In the genomic region with DNA sequence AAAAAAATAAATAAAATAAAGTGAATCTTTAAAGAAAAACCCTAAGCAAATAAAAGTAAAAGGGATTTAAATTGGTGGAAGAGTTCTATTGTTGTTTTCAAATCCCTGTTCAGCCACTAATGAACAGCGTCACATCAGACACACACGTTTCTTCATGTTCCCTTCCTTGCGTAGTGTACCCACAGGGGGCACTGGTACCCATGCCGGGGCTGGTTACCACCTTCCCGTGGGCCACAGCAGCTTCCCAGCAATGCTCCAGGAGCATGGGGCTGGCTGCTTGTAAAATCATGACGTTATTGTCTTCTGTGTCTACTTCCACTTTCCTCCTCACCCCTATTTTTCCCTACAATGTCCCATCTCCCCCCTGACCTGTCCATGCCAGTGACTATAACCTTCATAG, we compare ENCODE assay signal across 18 cellular contexts.
A peak's percentile ranks its signal among the peaks of the same experiment; 100 is the strongest.
DNase-seq lines count a peak whose midpoint lies in the region; ATAC-seq and TF ChIP-seq lines count a peak whose summit lies in the region.
"Had no signal": no experiment of that assay in that cellular context is flagged by ENCODE, and none has a peak within 500 bp of the region (broad histone marks: within the 10 kb centered on the region; RNA-seq: fewer than 3 reads in every experiment).

No MANE protein-coding gene starts in this region.

- no peak for ATAC-seq in HG02981 (IDR thresholded peaks at IDR 0.05; ENCODE audit: unreplicated experiment)
- ATAC-seq: A549 had no signal

- DNase-seq in H7 (peak; percentile 13), WERI-Rb-1 (no peak), iPS-NIHi7 (ENCODE audit: extremely low spot score) (peak; percentile 33), NCI-H1048 (lab: John Stamatoyannopoulos, UW) (no peak), head of caudate nucleus (no peak)
- DNase-seq: Caco-2; CD4-positive, alpha-beta T cell; Karpas-422; MG63; NCI-H1092; NCI-H1436; NCI-H187 treated with DMSO at 0.1 percent for 48 hours; NCI-H446; NCI-H526; OCI-M1 had no signal

- H3K9me3 ChIP-seq in WERI-Rb-1 (ENCODE audit: severe bottlenecking) = peaks cover 9% of the 10 kb centered on the region
- H3K9me3 ChIP-seq: A549, MG63 had no signal

- H3K27ac ChIP-seq in C4-2B (no peak overlapping the region), WERI-Rb-1 (peak overlapping the region; percentile 67)
- H3K27ac ChIP-seq: A549 had no signal

- H3K27me3 ChIP-seq in H7 (ENCODE audit: control insufficient read depth, insufficient read depth, low read length) = no peaks in the 10 kb centered on the region
- H3K27me3 ChIP-seq in WERI-Rb-1 (ENCODE audit: insufficient read depth, low read depth, severe bottlenecking) = no peaks in the 10 kb centered on the region
- H3K27me3 ChIP-seq: MG63 had no signal

- H3K4me3 ChIP-seq in H7 (ENCODE audit: insufficient read depth, low read depth, low read length) (no peak overlapping the region), WERI-Rb-1 (ENCODE audit: low read depth, low read length) (no peak overlapping the region)
- H3K4me3 ChIP-seq: A549, MG63 had no signal

- TF ChIP-seq CTCF in C4-2B (conservative IDR thresholded peaks at IDR 0.05) (peak; percentile 16; the same call in 1 of the 2 replicates), WERI-Rb-1 (IDR thresholded peaks at IDR 0.05; ENCODE audit: low read depth, low read length) (no peak)

- intact Hi-C loops in head of caudate nucleus (cut with DNase I) = no loop called here

- H3K36me3 ChIP-seq in H7 (replicated peaks; ENCODE audit: control insufficient read depth, insufficient read depth, low read length) (no peaks in the 10 kb centered on the region), WERI-Rb-1 (no peaks in the 10 kb centered on the region)
- H3K36me3 ChIP-seq: MG63 had no signal

Comparison
In these comparisons a context has a peak if more than half of its experiments do, and no peak if none do; other contexts are left out.
1. DNase-seq: peak in H7 (single experiment) and iPS-NIHi7 (single experiment); none in WERI-Rb-1 (single experiment), NCI-H1048 (single experiment) and head of caudate nucleus (0 of 42).